Comparison of ENCODE assay signal across 8 cellular contexts in the genomic region with DNA sequence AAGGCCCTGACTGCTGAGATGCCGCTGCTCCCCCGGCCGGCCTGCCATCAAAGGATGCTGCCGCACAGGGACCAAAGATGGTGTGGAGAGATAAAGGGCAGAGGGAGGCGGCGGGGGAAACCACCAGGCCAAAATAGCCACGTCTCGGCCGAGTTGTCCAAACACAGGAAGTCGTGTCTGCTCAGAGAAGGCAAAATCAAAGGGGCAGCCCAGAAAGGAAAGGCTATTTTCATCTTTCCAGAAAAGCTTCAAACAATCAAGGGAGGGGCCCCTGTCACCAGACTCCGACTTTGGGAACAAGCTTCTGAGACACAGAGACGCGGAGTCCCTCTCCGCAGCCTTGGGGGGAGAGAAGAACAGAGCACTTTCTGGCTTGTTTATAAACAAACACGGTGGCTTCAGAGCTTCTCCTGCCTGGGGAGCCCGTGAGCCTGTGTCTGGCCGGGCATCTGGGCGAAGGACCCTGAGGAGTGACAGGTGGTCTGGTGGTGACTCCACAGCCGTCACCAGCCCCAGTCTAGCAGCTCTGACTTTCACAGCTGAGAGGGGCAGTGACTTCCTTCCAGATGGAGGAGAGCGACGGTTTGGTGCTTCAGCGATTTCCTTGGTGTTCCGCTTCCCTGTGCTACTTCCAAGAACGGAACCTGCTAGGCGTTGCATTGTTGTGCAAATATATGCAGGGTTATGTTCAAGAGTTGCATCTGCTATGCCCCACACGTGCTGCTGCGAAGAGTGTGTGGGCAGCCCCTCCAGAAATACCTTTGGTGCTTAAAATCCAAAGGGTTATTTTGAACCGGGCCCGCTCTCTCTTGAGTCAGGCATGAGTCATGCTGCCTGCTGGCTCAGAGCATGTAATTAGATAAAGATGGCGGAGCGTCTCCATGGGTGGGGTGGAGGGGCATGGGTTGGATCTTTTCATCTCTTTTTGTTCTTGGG. TPM values are rescaled to one million over a fixed set of nuclear protein-coding genes. Genes with fewer than 3 reads are reported as not detected.
DNase-seq lines count a peak whose midpoint lies in the region; TF ChIP-seq lines count a peak whose summit lies in the region.

No MANE protein-coding gene starts in this region.

- H3F3A ChIP-seq in PC-9 (ENCODE audit: insufficient read depth, low read depth), result no peaks in the 10 kb centered on the region

- CTCF ChIA-PET in HEK293T (lab: Yijun Ruan, JAX), result no interaction called here
- CTCF ChIA-PET in PC-9 (lab: Charles Lee), result no interaction called here

- H3K36me3 ChIP-seq in osteoblast (ENCODE audit: insufficient read depth, low read length) (no peaks in the 10 kb centered on the region), PC-9 (ENCODE audit: low read depth) (no peaks in the 10 kb centered on the region)

- TF ChIP-seq CTCF in fibroblast of pulmonary artery (IDR thresholded peaks at IDR 0.05; ENCODE audit: low read length, missing control alignments) (no peak), osteoblast (IDR thresholded peaks at IDR 0.05; ENCODE audit: extremely low read depth, low read depth, low read length) (no peak), PC-9 (conservative IDR thresholded peaks at IDR 0.05) (no peak)

- H3K27ac ChIP-seq in osteoblast (ENCODE audit: low read depth, low read length), result peak overlapping the region; percentile 1
- H3K27ac ChIP-seq in PC-9, result no peak overlapping the region

- H3K9me3 ChIP-seq in osteoblast (ENCODE audit: low read depth, low read length), result no peaks in the 10 kb centered on the region
- no peaks in the 10 kb centered on the region for H3K9me3 ChIP-seq in PC-9 (ENCODE audit: insufficient read depth, low read depth)

- H3K4me3 ChIP-seq in fibroblast of pulmonary artery (replicated peaks; ENCODE audit: low read depth, low read length), result no peak overlapping the region
- H3K4me3 ChIP-seq in osteoblast (ENCODE audit: insufficient read depth, low read length), result peak overlapping the region; percentile 33
- no peak overlapping the region for H3K4me3 ChIP-seq in PC-9

- H2AFZ ChIP-seq in osteoblast (ENCODE audit: low read length) (peak overlapping the region; percentile 76), PC-9 (no peak overlapping the region)

- H3K4me2 ChIP-seq in osteoblast (ENCODE audit: insufficient read depth, low read length) (peak overlapping the region; percentile 60), PC-9 (no peak overlapping the region)

- peak; percentile 90 for DNase-seq in EL
- DNase-seq in HEK293T (ENCODE audit: extremely low spot score), result peak; percentile 34
- peak; percentile 72 for DNase-seq in SW480 (ENCODE audit: low spot score)
- peak; percentile 80 for DNase-seq in fibroblast of pulmonary artery (ENCODE audit: low read depth)
- peak; percentile 99 for DNase-seq in osteoblast (ENCODE audit: insufficient read length, low spot score, missing footprints)
- no peak for DNase-seq in HuH-7 (ENCODE audit: low spot score)
- DNase-seq in NCI-H1048 (lab: John Stamatoyannopoulos, UW), result no peak
- no peak for DNase-seq in PC-9

- H3K79me2 ChIP-seq in osteoblast (ENCODE audit: insufficient read depth, low read length), result no peaks in the 10 kb centered on the region
- H3K79me2 ChIP-seq in PC-9 (ENCODE audit: low read depth), result no peaks in the 10 kb centered on the region

- H3K9me2 ChIP-seq in PC-9 (ENCODE audit: insufficient read depth), result no peaks in the 10 kb centered on the region

- intact Hi-C loops in PC-9 (cut with micrococcal nuclease; ENCODE audit: unreplicated experiment), result no loop called here

- H3K4me1 ChIP-seq in osteoblast (ENCODE audit: insufficient read depth, low read length), result peaks cover 11% of the 10 kb centered on the region
- peaks cover 4% of the 10 kb centered on the region; the same call in 1 of the 2 replicates for H3K4me1 ChIP-seq in PC-9 (replicated peaks; ENCODE audit: insufficient read depth)

- H3K27me3 ChIP-seq in osteoblast (ENCODE audit: insufficient read depth, low read length) (peaks cover 5% of the 10 kb centered on the region), PC-9 (ENCODE audit: insufficient read depth, low read depth) (peaks cover 76% of the 10 kb centered on the region)

- POLR2A ChIA-PET in HEK293T (lab: Yijun Ruan, JAX), result no interaction called here
- POLR2A ChIA-PET in PC-9 (lab: Charles Lee; ENCODE audit: unreplicated experiment), result interaction anchor here (0.5 kb wide), 1 partner anchor 156 kb away, joined by 6 read pairs; no protein-coding TSS in a partner anchor

- H4K20me1 ChIP-seq in osteoblast (ENCODE audit: insufficient read depth, low read length) (no peaks in the 10 kb centered on the region), PC-9 (ENCODE audit: insufficient read depth) (no peaks in the 10 kb centered on the region; the same call in 1 of the 2 replicates)

- no TSS peak for BruUV-seq in PC-9 (replicated peaks; lab: Mats Ljungman, UMichigan)

TF ChIP-seq in HEK293T, 16 proteins besides CTCF, POLR2A, EP300 and RAD21:
- no peak for TF ChIP-seq CTBP1 (IDR thresholded peaks at IDR 0.05; ENCODE audit: borderline replicate concordance)
- TF ChIP-seq FOXM1 (IDR thresholded peaks at IDR 0.05; ENCODE audit: borderline replicate concordance), result no peak
- no peak for TF ChIP-seq PKNOX1 (IDR thresholded peaks at IDR 0.05)
- no peak for TF ChIP-seq FOXA1 (IDR thresholded peaks at IDR 0.05)
- TF ChIP-seq TARDBP (IDR thresholded peaks at IDR 0.05), result no peak
- TF ChIP-seq LEF1 (IDR thresholded peaks at IDR 0.05; ENCODE audit: borderline replicate concordance), result no peak
- TF ChIP-seq ARNT (IDR thresholded peaks at IDR 0.05), result no peak
- no peak for TF ChIP-seq SUZ12 (IDR thresholded peaks at IDR 0.05)
- no peak for TF ChIP-seq HDGF (IDR thresholded peaks at IDR 0.05; ENCODE audit: borderline replicate concordance)
- no peak for TF ChIP-seq L3MBTL2 (conservative IDR thresholded peaks at IDR 0.05)
- no peak for TF ChIP-seq NFRKB (IDR thresholded peaks at IDR 0.05)
- no peak for TF ChIP-seq BHLHE40 (IDR thresholded peaks at IDR 0.05; ENCODE audit: borderline replicate concordance)
- TF ChIP-seq FOXK2 (IDR thresholded peaks at IDR 0.05), result no peak
- no peak for TF ChIP-seq SP1 (IDR thresholded peaks at IDR 0.05)
- no peak for TF ChIP-seq ELF4 (IDR thresholded peaks at IDR 0.05)
- no peak for TF ChIP-seq ZNF384 (IDR thresholded peaks at IDR 0.05)

RNA-seq across cellular contexts. Expression of gene ADAMTSL2, which starts 24.0 kb away (rescaled TPM):
- total RNA-seq in osteoblast (under 0.01 and 0.29 TPM in 2 replicates), PC-9 (2021) (0.39 and 0.50 TPM in 2 replicates)

RNA-seq across cellular contexts. Expression of gene MYMK, which starts 33.7 kb away (rescaled TPM):
- not detected in 2 replicates for total RNA-seq in osteoblast
- total RNA-seq in PC-9 (2021), result not detected in 2 replicates

RNA-seq across cellular contexts. Expression of gene FAM163B, which starts 50.7 kb away (rescaled TPM):
- total RNA-seq in osteoblast (not detected in 2 replicates), PC-9 (2021) (not detected in 2 replicates)

Comparison
In these comparisons a context has a peak if more than half of its experiments do, and no peak if none do; other contexts are left out.
1. DNase-seq: peak in EL (single experiment), HEK293T (single experiment), SW480 (single experiment), fibroblast of pulmonary artery (single experiment) and osteoblast (single experiment); none in HuH-7 (single experiment), NCI-H1048 (single experiment) and PC-9 (0 of 2).